In the genomic region with DNA sequence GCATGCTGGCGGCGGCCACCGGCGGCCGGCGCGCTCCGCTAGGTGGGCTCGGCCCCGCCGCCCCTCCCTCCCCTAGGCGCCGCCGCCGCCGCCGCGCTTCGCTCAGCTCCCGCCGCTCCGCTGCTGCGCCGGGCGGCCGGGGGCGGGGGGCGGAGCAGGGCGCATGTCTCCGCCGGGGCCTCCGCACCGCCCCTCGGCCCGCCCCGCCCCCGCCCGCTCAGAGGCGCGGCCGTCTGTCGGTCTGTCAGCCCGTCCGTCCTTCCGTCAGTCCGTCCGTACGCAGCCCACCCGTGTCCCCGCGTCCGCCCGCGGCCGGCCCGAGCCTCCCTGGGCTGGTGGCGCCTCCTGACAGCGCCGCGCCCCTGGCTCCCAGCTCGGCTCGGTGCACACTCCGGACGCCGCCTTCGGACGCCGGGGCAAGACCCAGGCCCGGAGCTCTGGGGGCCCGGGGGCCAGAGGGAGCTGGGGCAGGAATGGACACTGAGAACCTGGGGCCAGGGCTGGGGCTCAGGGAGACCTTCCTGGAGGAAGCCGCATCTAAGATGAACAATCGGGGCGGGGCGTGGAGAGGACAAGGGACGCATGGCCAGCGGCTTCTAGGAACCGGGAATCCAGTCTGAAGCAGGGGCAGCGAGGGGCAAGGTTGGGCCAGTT, we compare ENCODE assay signal across 8 cellular contexts. TPM values are rescaled to one million over a fixed set of nuclear protein-coding genes. Genes with fewer than 3 reads are reported as not detected.
DNase-seq lines count a peak whose midpoint lies in the region; TF ChIP-seq lines count a peak whose summit lies in the region.

A gene (minus strand): TSS at position 138 of the 654 bp plus-strand sequence. CDS start 6,193 bp downstream, outside the sequence.

- H3K4me1 Mint-ChIP-seq in activated T-helper 2 cell treated with anti-CD3 and anti-CD28 coated beads, Interferon-gamma antibody, Interleukin-2, Interleukin-4, amounts not matched to agents 10 μg/mL and 5 μg/mL and 100 μg/mL, durations not matched to agents 14 hours and 24 hours and 36 hours (ENCODE audit: low read depth), result peaks cover 2% of the 10 kb centered on the region
- H3K4me1 Mint-ChIP-seq in progenitor cell of endocrine pancreas (ENCODE audit: low read depth), result peaks cover 1% of the 10 kb centered on the region

- no peak for TF ChIP-seq CTCF in progenitor cell of endocrine pancreas (IDR thresholded peaks at IDR 0.05; ENCODE audit: unreplicated experiment)

- peaks cover 19% of the 10 kb centered on the region for H3K27me3 Mint-ChIP-seq in activated T-helper 2 cell treated with anti-CD3 and anti-CD28 coated beads, Interferon-gamma antibody, Interleukin-2, Interleukin-4, amounts not matched to agents 10 μg/mL and 5 μg/mL and 100 μg/mL, durations not matched to agents 14 hours and 24 hours and 36 hours (ENCODE audit: low read depth)
- H3K27me3 Mint-ChIP-seq in progenitor cell of endocrine pancreas, result peaks cover 40% of the 10 kb centered on the region

- intact Hi-C loops in activated T-helper 2 cell treated with anti-CD3 and anti-CD28 coated beads, Interferon-gamma antibody, Interleukin-2, Interleukin-4, amounts not matched to agents 10 μg/mL and 5 μg/mL and 100 μg/mL, durations not matched to agents 14 hours and 24 hours and 36 hours (cut with micrococcal nuclease), result no loop called here

- H3K4me3 Mint-ChIP-seq in activated T-helper 2 cell treated with anti-CD3 and anti-CD28 coated beads, Interferon-gamma antibody, Interleukin-2, Interleukin-4, amounts not matched to agents 10 μg/mL and 5 μg/mL and 100 μg/mL, durations not matched to agents 14 hours and 24 hours and 36 hours (ENCODE audit: low read depth), result peak within 1 kb of the TSS; percentile 54
- peak within 1 kb of the TSS; percentile 61 for H3K4me3 Mint-ChIP-seq in progenitor cell of endocrine pancreas (ENCODE audit: low read depth)

- H3K36me3 Mint-ChIP-seq in activated T-helper 2 cell treated with anti-CD3 and anti-CD28 coated beads, Interferon-gamma antibody, Interleukin-2, Interleukin-4, amounts not matched to agents 10 μg/mL and 5 μg/mL and 100 μg/mL, durations not matched to agents 14 hours and 24 hours and 36 hours (ENCODE audit: low read depth), result no peaks in the 10 kb centered on the region
- peaks cover 2% of the 10 kb centered on the region for H3K36me3 Mint-ChIP-seq in progenitor cell of endocrine pancreas (ENCODE audit: insufficient read depth)

- no peak within 1 kb of the TSS for H3K27ac Mint-ChIP-seq in activated T-helper 2 cell treated with anti-CD3 and anti-CD28 coated beads, Interferon-gamma antibody, Interleukin-2, Interleukin-4, amounts not matched to agents 10 μg/mL and 5 μg/mL and 100 μg/mL, durations not matched to agents 14 hours and 24 hours and 36 hours
- no peak within 1 kb of the TSS for H3K27ac Mint-ChIP-seq in progenitor cell of endocrine pancreas

- H3K9me3 Mint-ChIP-seq in activated T-helper 2 cell treated with anti-CD3 and anti-CD28 coated beads, Interferon-gamma antibody, Interleukin-2, Interleukin-4, amounts not matched to agents 10 μg/mL and 5 μg/mL and 100 μg/mL, durations not matched to agents 14 hours and 24 hours and 36 hours, result no peaks in the 10 kb centered on the region
- H3K9me3 Mint-ChIP-seq in progenitor cell of endocrine pancreas (ENCODE audit: low read depth), result no peaks in the 10 kb centered on the region

- DNase-seq in NCI-H2196 (lab: John Stamatoyannopoulos, UW; ENCODE audit: unreplicated experiment) (peak; percentile 40), NCI-H2196 treated with DMSO at 0.1 percent for 48 hours (lab: John Stamatoyannopoulos, UW; ENCODE audit: unreplicated experiment) (no peak), NCI-H69 (lab: John Stamatoyannopoulos, UW) (peak; percentile 68), germinal center (ENCODE audit: low spot score) (peak; percentile 62), progenitor cell of endocrine pancreas (ENCODE audit: low spot score, unreplicated experiment) (no peak), NCI-H1694 treated with DMSO at 0.1 percent for 48 hours (lab: John Stamatoyannopoulos, UW) (no peak), HPDE6-E6E7 (ENCODE audit: extremely low spot score) (no peak)
- DNase-seq in activated T-helper 2 cell treated with anti-CD3 and anti-CD28 coated beads, Interferon-gamma antibody, Interleukin-2, Interleukin-4, amounts not matched to agents 10 μg/mL and 5 μg/mL and 100 μg/mL, durations not matched to agents 14 hours and 24 hours and 36 hours (ENCODE audit: low spot score), result peak; percentile 35

RNA-seq across cellular contexts. Expression of the gene that starts here (rescaled TPM):
- total RNA-seq in activated T-helper 2 cell treated with anti-CD3 and anti-CD28 coated beads, Interferon-gamma antibody, Interleukin-2, Interleukin-4, amounts not matched to agents 10 μg/mL and 5 μg/mL and 100 μg/mL, durations not matched to agents 14 hours and 24 hours and 36 hours, result 1.5 TPM in 2 replicates
- 6.3 and 6.5 TPM in 2 replicates for total RNA-seq in progenitor cell of endocrine pancreas

Comparison
In these comparisons a context has a peak if more than half of its experiments do, and no peak if none do; other contexts are left out.
1. DNase-seq: peak in NCI-H2196 (single experiment), NCI-H69 (single experiment), activated T-helper 2 cell treated with anti-CD3 and anti-CD28 coated beads, Interferon-gamma antibody, Interleukin-2, Interleukin-4, amounts not matched to agents 10 μg/mL and 5 μg/mL and 100 μg/mL, durations not matched to agents 14 hours and 24 hours and 36 hours (single experiment) and germinal center (single experiment); none in NCI-H2196 treated with DMSO at 0.1 percent for 48 hours (single experiment), progenitor cell of endocrine pancreas (single experiment), NCI-H1694 treated with DMSO at 0.1 percent for 48 hours (single experiment) and HPDE6-E6E7 (single experiment).